10 cellular contexts compared by ENCODE assay signal in the genomic region with DNA sequence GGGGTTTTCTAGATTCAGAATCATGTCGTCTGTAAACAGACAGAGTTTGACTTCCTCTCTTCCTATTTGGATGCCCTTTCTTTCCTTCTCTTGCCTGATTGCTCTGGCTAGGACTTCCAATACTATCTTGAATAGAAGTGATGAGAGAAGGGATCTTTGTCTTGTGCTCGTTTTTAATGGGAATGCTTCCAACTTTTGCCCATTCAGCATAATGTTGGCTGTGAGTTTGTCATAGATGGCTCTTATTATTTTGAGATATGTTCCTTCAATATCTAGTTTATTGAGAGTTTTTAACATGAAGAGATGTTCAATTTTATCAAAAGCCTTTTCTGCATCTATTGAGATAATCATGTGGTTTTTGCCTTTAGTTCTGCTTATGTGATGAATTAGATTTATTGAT. TPM values are rescaled to one million over a fixed set of nuclear protein-coding genes. Genes with fewer than 3 reads are reported as not detected.
"Had no signal": no experiment of that assay in that cellular context is flagged by ENCODE, and none has a peak within 500 bp of the region (broad histone marks: within the 10 kb centered on the region; RNA-seq: fewer than 3 reads in every experiment).

No MANE protein-coding gene starts in this region.

RNA-seq across cellular contexts. Expression of a gene that starts 27.6 kb away (rescaled TPM):
- total RNA-seq: activated naive CD4-positive, alpha-beta T cell treated with anti-CD3 and anti-CD28 coated beads for 36 hours; activated naive CD4-positive, alpha-beta T cell treated with anti-CD3 and anti-CD28 coated beads, Interleukin-2, amount 50 U/mL, for 72 hours; activated naive CD8-positive, alpha-beta T cell treated with anti-CD3 and anti-CD28 coated beads for 36 hours; activated naive CD8-positive, alpha-beta T cell treated with anti-CD3 and anti-CD28 coated beads, Interleukin-2, amount 10 ng/mL, durations not matched to agents 7 days and 5 days; activated T-cell treated with anti-CD3 and anti-CD28 coated beads, Interleukin-2, amount 50 U/mL, for 72 hours; activated T-helper 1 cell treated with anti-CD3 and anti-CD28 coated beads, Interleukin-12 subunit alpha, Interleukin-12 subunit beta, Interleukin-2, Interleukin-4 antibody, amounts not matched to agents 30 ng/mL and 10 ng/mL and 1 ng/mL, durations not matched to agents 14 hours and 24 hours and 36 hours; activated T-helper 17 cell treated with anti-CD3 and anti-CD28 coated beads, Interleukin-2, amount 50 U/mL, for 72 hours; activated T-helper 2 cell treated with anti-CD3 and anti-CD28 coated beads, Interferon-gamma antibody, Interleukin-2, Interleukin-4, amounts not matched to agents 10 μg/mL and 5 μg/mL and 100 μg/mL, durations not matched to agents 14 hours and 24 hours and 36 hours; cerebellum; chondrocyte had no signal
